18 cellular contexts compared by ENCODE assay signal in genomic region chr11:11436715-11437313, GRCh38.
DNase-seq lines count a peak whose midpoint lies in the region; ATAC-seq, FAIRE-seq and TF ChIP-seq lines count a peak whose summit lies in the region.
"Had no signal": no experiment of that assay in that cellular context is flagged by ENCODE, and none has a peak within 500 bp of the region (broad histone marks: within the 10 kb centered on the region; RNA-seq: fewer than 3 reads in every experiment).

No MANE protein-coding gene starts in this region.

- H3K4me1 ChIP-seq in kidney (ENCODE audit: control insufficient read depth in 1 of 2, insufficient read depth in 1 of 2, low read depth in 1 of 2, low read length in 2 of 2) (peaks cover 17 to 35% of the 10 kb centered on the region in 2 donors), ovary (ENCODE audit: insufficient read depth) (peaks cover 2% of the 10 kb centered on the region)
- H3K4me1 ChIP-seq: Peyer's patch had no signal

- intact Hi-C loops in kidney (cut with DNase I) = no loop called here
- intact Hi-C loops in ovary (cut with DNase I) = no loop called here

- no peaks in the 10 kb centered on the region for H3K4me1 Mint-ChIP-seq in stimulated activated naive CD8-positive, alpha-beta T cell treated with anti-CD3 and anti-CD28 coated beads, Interleukin-15, amount 100 ng/mL, for 72 hours

- no peak overlapping the region for H3K4me3 Mint-ChIP-seq in stimulated activated naive CD8-positive, alpha-beta T cell treated with anti-CD3 and anti-CD28 coated beads, Interleukin-15, amount 100 ng/mL, for 72 hours
- H3K4me3 Mint-ChIP-seq: H9 had no signal

- no peak overlapping the region for H3K9ac ChIP-seq in kidney (ENCODE audit: low read length in 2 of 2)

- no peak for TF ChIP-seq POLR2A in ovary (IDR thresholded peaks at IDR 0.05)

- WGBS in ovary, 3 donors = 17 to 22% (median 21%) methylated on average over 10 of the region's 10 CpGs

- ATAC-seq in stimulated activated naive CD8-positive, alpha-beta T cell treated with anti-CD3 and anti-CD28 coated beads, Interleukin-15, amount 100 ng/mL, for 72 hours = no peak
- ATAC-seq in stimulated activated naive CD8-positive, alpha-beta T cell treated with anti-CD3 and anti-CD28 coated beads, Interleukin-15, Interleukin-2, amounts not matched to agents 100 U/mL and 50 U/mL, for 24 hours = no peak
- no peak for ATAC-seq in GM18861 (IDR thresholded peaks at IDR 0.05; ENCODE audit: unreplicated experiment)

- no peaks in the 10 kb centered on the region for H3K27me3 ChIP-seq in ovary
- H3K27me3 ChIP-seq: Peyer's patch had no signal

- no peak overlapping the region for H3K4me3 ChIP-seq in kidney (ENCODE audit: low read length in 2 of 2)
- no peak overlapping the region for H3K4me3 ChIP-seq in ovary
- H3K4me3 ChIP-seq: Peyer's patch had no signal

- no peak for TF ChIP-seq EP300 in ovary (IDR thresholded peaks at IDR 0.05)

- H3K9me3 ChIP-seq in kidney (ENCODE audit: control insufficient read depth in 1 of 2, low read length in 2 of 2) = no peaks in the 10 kb centered on the region
- H3K9me3 ChIP-seq in ovary = no peaks in the 10 kb centered on the region
- H3K9me3 ChIP-seq: Peyer's patch had no signal

- TF ChIP-seq CTCF in kidney (IDR thresholded peaks at IDR 0.05; ENCODE audit: borderline replicate concordance, extremely low read depth, insufficient read depth) (no peak), ovary (IDR thresholded peaks at IDR 0.05) (no peak)

- FAIRE-seq in kidney (lab: Jason Lieb, UNC) (no peak), HTR-8/SVneo (lab: Jason Lieb, UNC) (no peak)

- H3K36me3 ChIP-seq in kidney (ENCODE audit: control insufficient read depth in 1 of 2, insufficient read depth in 2 of 2, low read length in 2 of 2) = peaks cover 3 to 7% of the 10 kb centered on the region in 2 donors
- H3K36me3 ChIP-seq in ovary = no peaks in the 10 kb centered on the region
- H3K36me3 ChIP-seq: Peyer's patch had no signal

- DNase-seq in stimulated activated naive CD8-positive, alpha-beta T cell treated with anti-CD3 and anti-CD28 coated beads, Interleukin-15, amount 100 ng/mL, for 72 hours = no peak
- DNase-seq in stimulated activated naive CD8-positive, alpha-beta T cell treated with anti-CD3 and anti-CD28 coated beads, Interleukin-15, Interleukin-2, amounts not matched to agents 100 U/mL and 50 U/mL, for 24 hours = no peak
- DNase-seq in kidney = no peak
- peak in 3 of 5 donors; percentile 37 to 77 (median 45) for DNase-seq in ovary
- DNase-seq in NCI-H2081 (lab: John Stamatoyannopoulos, UW) = no peak
- DNase-seq in activated CD4-positive, alpha-beta T cell treated with anti-CD3 and anti-CD28 coated beads for 4 hours = no peak
- DNase-seq in HTR-8/SVneo (ENCODE audit: insufficient read length, low spot score) = no peak
- DNase-seq: DMS 273 treated with DMSO at 0.1 percent for 48 hours, H9, Karpas-422, MM.1S, NCI-H1105, NCI-H187 treated with DMSO at 0.1 percent for 48 hours, NCI-H2171, NCI-H510A, NCI-H82, Peyer's patch had no signal

- H3K9me3 Mint-ChIP-seq in stimulated activated naive CD8-positive, alpha-beta T cell treated with anti-CD3 and anti-CD28 coated beads, Interleukin-15, amount 100 ng/mL, for 72 hours = no peaks in the 10 kb centered on the region
- H3K9me3 Mint-ChIP-seq: H9 had no signal

- H3K27ac Mint-ChIP-seq in stimulated activated naive CD8-positive, alpha-beta T cell treated with anti-CD3 and anti-CD28 coated beads, Interleukin-15, amount 100 ng/mL, for 72 hours = peak overlapping the region; percentile 43 to 54
- H3K27ac Mint-ChIP-seq: H9 had no signal

- H3K27ac ChIP-seq in kidney (ENCODE audit: low read depth in 2 of 2, low read length in 2 of 2) (peak overlapping the region; percentile 30 to 32), ovary (no peak overlapping the region)
- H3K27ac ChIP-seq: Peyer's patch had no signal

- no peaks in the 10 kb centered on the region for H3K27me3 Mint-ChIP-seq in stimulated activated naive CD8-positive, alpha-beta T cell treated with anti-CD3 and anti-CD28 coated beads, Interleukin-15, amount 100 ng/mL, for 72 hours

Comparison
In these comparisons a context has a peak if more than half of its experiments do, and no peak if none do; other contexts are left out.
1. DNase-seq: peak in ovary (3 of 5); none in stimulated activated naive CD8-positive, alpha-beta T cell treated with anti-CD3 and anti-CD28 coated beads, Interleukin-15, amount 100 ng/mL, for 72 hours (0 of 2), stimulated activated naive CD8-positive, alpha-beta T cell treated with anti-CD3 and anti-CD28 coated beads, Interleukin-15, Interleukin-2, amounts not matched to agents 100 U/mL and 50 U/mL, for 24 hours (single experiment), kidney (single experiment), NCI-H2081 (0 of 2), activated CD4-positive, alpha-beta T cell treated with anti-CD3 and anti-CD28 coated beads for 4 hours (0 of 2) and HTR-8/SVneo (single experiment).
2. H3K27ac ChIP-seq: peak in kidney (2 of 2); none in ovary (0 of 2).